ENCODE assay signal across 19 cellular contexts in genomic region chr14:24340606-24341005, GRCh38. TPM values are rescaled to one million over a fixed set of nuclear protein-coding genes. Genes with fewer than 3 reads are reported as not detected.
"Had no signal": no experiment of that assay in that cellular context is flagged by ENCODE, and none has a peak within 500 bp of the region (broad histone marks: within the 10 kb centered on the region; RNA-seq: fewer than 3 reads in every experiment).

No MANE protein-coding gene starts in this region.

- H3K36me3 ChIP-seq: adrenal gland, SJCRH30 had no signal

- H3K9me3 Mint-ChIP-seq: activated CD8-positive, alpha-beta T cell treated with anti-CD3 and anti-CD28 coated beads for 36 hours; activated naive CD4-positive, alpha-beta T cell treated with anti-CD3 and anti-CD28 coated beads, Interleukin-2, amount 50 U/mL, for 24 hours; activated T-cell treated with anti-CD3 and anti-CD28 coated beads, Interleukin-2, amount 50 U/mL, for 72 hours had no signal

- H3K4me3 ChIP-seq: SJCRH30 had no signal

- H3K4me1 ChIP-seq: adrenal gland, SJCRH30 had no signal

- H3K27ac ChIP-seq: adrenal gland, RWPE1, SJCRH30, VCaP had no signal

- H3K27ac Mint-ChIP-seq: activated CD8-positive, alpha-beta T cell treated with anti-CD3 and anti-CD28 coated beads for 36 hours had no signal

- DNase-seq: adrenal gland, anterior cingulate cortex, caudate nucleus, NCI-H1048, NCI-H146, NCI-H187 treated with DMSO at 0.1 percent for 48 hours, NCI-H2081 treated with DMSO at 0.1 percent for 48 hours, NCI-H446, NCI-H524, SJCRH30, SK-N-SH had no signal

- H3K27me3 ChIP-seq: adrenal gland, Peyer's patch had no signal

- H3K4me2 ChIP-seq: SK-N-SH had no signal

- H3K9me3 ChIP-seq: adrenal gland, Peyer's patch, SJCRH30, SK-N-SH had no signal

RNA-seq across cellular contexts. Expression of gene RIPK3, which starts 0.8 kb away (rescaled TPM):
- total RNA-seq: LHCN-M2, M059J, SJCRH30 had no signal

RNA-seq across cellular contexts. Expression of gene ADCY4, which starts 5.7 kb away (rescaled TPM):
- total RNA-seq: M059J, SJCRH30 had no signal
